In the genomic region with DNA sequence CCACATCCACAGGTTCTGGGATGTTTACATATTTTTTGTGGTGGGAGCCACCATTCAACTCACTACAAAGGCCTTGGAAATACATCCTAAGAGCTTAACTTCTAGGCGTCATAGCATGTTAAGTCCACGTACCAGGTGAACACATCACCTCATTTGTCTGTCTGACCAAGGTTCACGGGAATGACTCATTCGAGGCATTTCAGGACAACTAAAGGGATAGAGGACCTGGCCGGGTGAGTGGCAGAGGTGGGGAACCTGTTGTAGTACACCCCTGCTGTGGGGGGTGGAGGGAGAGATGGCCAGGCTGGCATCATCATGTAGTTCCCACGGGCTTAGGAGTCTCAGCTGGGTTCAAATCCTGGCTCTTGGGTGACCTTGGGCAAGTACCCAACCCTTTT, we compare ENCODE assay signal across 14 cellular contexts. TPM values are rescaled to one million over a fixed set of nuclear protein-coding genes. Genes with fewer than 3 reads are reported as not detected.
A peak's percentile ranks its signal among the peaks of the same experiment; 100 is the strongest.
DNase-seq lines count a peak whose midpoint lies in the region; ATAC-seq and FAIRE-seq lines count a peak whose summit lies in the region.
"Had no signal": no experiment of that assay in that cellular context is flagged by ENCODE, and none has a peak within 500 bp of the region (broad histone marks: within the 10 kb centered on the region; RNA-seq: fewer than 3 reads in every experiment).

No MANE protein-coding gene starts in this region.

- 16 to 67% (median 51%) methylated on average over 6 of the region's 6 CpGs for WGBS in small intestine, 3 donors

- H3K4me1 ChIP-seq in small intestine (ENCODE audit: control insufficient read depth in 2 of 2, insufficient read depth in 1 of 2, low read depth in 1 of 2, low read length in 1 of 2): peaks cover 16 to 24% of the 10 kb centered on the region in 2 donors

- DNase-seq in LoVo (ENCODE audit: low spot score) (peak; percentile 49), kidney tubule cell (ENCODE audit: low spot score) (peak; percentile 66), small intestine (peak; percentile 97), putamen (ENCODE audit: low spot score) (no peak), NCI-H2227 treated with DMSO at 0.1 percent for 48 hours (lab: John Stamatoyannopoulos, UW) (no peak)
- no peak for DNase-seq in activated CD4-positive, alpha-beta T cell treated with anti-CD3 and anti-CD28 coated beads for 36 hours
- DNase-seq: activated CD8-positive, alpha-beta T cell treated with anti-CD3 and anti-CD28 coated beads for 36 hours; activated effector memory CD4-positive, alpha-beta T cell treated with anti-CD3 and anti-CD28 coated beads, Interleukin-2, amount 50 U/mL, for 16 hours; brain microvascular endothelial cell; DND-41 had no signal

- no peak overlapping the region for H3K4me3 Mint-ChIP-seq in activated CD4-positive, alpha-beta T cell treated with anti-CD3 and anti-CD28 coated beads for 36 hours
- H3K4me3 Mint-ChIP-seq: activated CD8-positive, alpha-beta T cell treated with anti-CD3 and anti-CD28 coated beads for 36 hours had no signal

- H3K36me3 Mint-ChIP-seq in activated CD4-positive, alpha-beta T cell treated with anti-CD3 and anti-CD28 coated beads for 36 hours (ENCODE audit: low read depth): peaks cover 4% of the 10 kb centered on the region

- H3K27me3 ChIP-seq in small intestine (ENCODE audit: control insufficient read depth in 2 of 2, insufficient read depth in 2 of 2, low read length in 2 of 2): no peaks in the 10 kb centered on the region
- H3K27me3 ChIP-seq: BLaER1 treated with 17β-estradiol and CSF1 and Interleukin-3, amounts not matched to agents 10 nM and 100 nM; brain microvascular endothelial cell had no signal

- no peak overlapping the region for H3K27ac Mint-ChIP-seq in activated CD4-positive, alpha-beta T cell treated with anti-CD3 and anti-CD28 coated beads for 36 hours
- H3K27ac Mint-ChIP-seq: activated CD8-positive, alpha-beta T cell treated with anti-CD3 and anti-CD28 coated beads for 36 hours had no signal

- H3K36me3 ChIP-seq in small intestine (ENCODE audit: control insufficient read depth in 2 of 2, insufficient read depth in 2 of 2, low read length in 2 of 2): no peaks in the 10 kb centered on the region
- H3K36me3 ChIP-seq: brain microvascular endothelial cell had no signal

- H3K4me1 Mint-ChIP-seq in activated CD4-positive, alpha-beta T cell treated with anti-CD3 and anti-CD28 coated beads for 36 hours: peaks cover 10% of the 10 kb centered on the region

- H3K9me3 ChIP-seq in small intestine (ENCODE audit: control insufficient read depth, low read depth): no peaks in the 10 kb centered on the region
- H3K9me3 ChIP-seq: BLaER1 treated with 17β-estradiol and CSF1 and Interleukin-3, amounts not matched to agents 10 nM and 100 nM had no signal

- H3K4me3 ChIP-seq in small intestine (ENCODE audit: low read depth in 1 of 2, low read length in 2 of 2): no peak overlapping the region
- H3K4me3 ChIP-seq: BLaER1 treated with 17β-estradiol and CSF1 and Interleukin-3, amounts not matched to agents 10 nM and 100 nM had no signal

- H3K9me3 Mint-ChIP-seq in activated CD4-positive, alpha-beta T cell treated with anti-CD3 and anti-CD28 coated beads for 36 hours (ENCODE audit: low read depth): no peaks in the 10 kb centered on the region
- H3K9me3 Mint-ChIP-seq: activated CD8-positive, alpha-beta T cell treated with anti-CD3 and anti-CD28 coated beads for 36 hours had no signal

- intact Hi-C loops in activated CD4-positive, alpha-beta T cell treated with anti-CD3 and anti-CD28 coated beads for 36 hours (cut with DNase I, micrococcal nuclease): no loop called here

- FAIRE-seq in small intestine (lab: Jason Lieb, UNC): no peak
- FAIRE-seq: frontal cortex had no signal

- POLR2A ChIA-PET in activated CD4-positive, alpha-beta T cell treated with anti-CD3 and anti-CD28 coated beads for 36 hours (lab: Charles Lee): no interaction called here

- no peaks in the 10 kb centered on the region for H3K27me3 Mint-ChIP-seq in activated CD4-positive, alpha-beta T cell treated with anti-CD3 and anti-CD28 coated beads for 36 hours
- H3K27me3 Mint-ChIP-seq: activated CD8-positive, alpha-beta T cell treated with anti-CD3 and anti-CD28 coated beads for 36 hours had no signal

- H3K27ac ChIP-seq in angular gyrus (ENCODE audit: low read depth, low read length) (peak overlapping the region; percentile 17), small intestine (ENCODE audit: low read depth in 1 of 2, low read length in 1 of 2) (peak overlapping the region; percentile 85 to 90)
- H3K27ac ChIP-seq: BLaER1 treated with 17β-estradiol and CSF1 and Interleukin-3, amounts not matched to agents 10 nM and 100 nM had no signal

- ATAC-seq in activated CD4-positive, alpha-beta T cell treated with anti-CD3 and anti-CD28 coated beads for 36 hours: no peak
- no peak for ATAC-seq in HG03280 (IDR thresholded peaks at IDR 0.05; ENCODE audit: unreplicated experiment)
- ATAC-seq: activated CD8-positive, alpha-beta T cell treated with anti-CD3 and anti-CD28 coated beads for 36 hours had no signal

- CTCF ChIA-PET in activated CD4-positive, alpha-beta T cell treated with anti-CD3 and anti-CD28 coated beads for 36 hours (lab: Charles Lee): interaction anchor here (0.6 kb wide), 1 partner anchor 932 kb away, joined by 3 read pairs; no protein-coding TSS in a partner anchor

RNA-seq across cellular contexts. Expression of a gene that starts 51.5 kb away (rescaled TPM):
- 1 to 10 TPM; 4.3 to 8.7 (median 8.1) TPM for polyA plus RNA-seq in small intestine
- total RNA-seq in activated CD4-positive, alpha-beta T cell treated with anti-CD3 and anti-CD28 coated beads for 36 hours: 10 to 100 TPM in 1 of 2 experiments, 1 to 10 TPM in 1; 9.8 to 13.3 TPM

RNA-seq across cellular contexts. Expression of a gene that starts 52.8 kb away (rescaled TPM):
- polyA plus RNA-seq in small intestine: 10 to 100 TPM in 1 of 3 donors, 1 to 10 TPM in 1, under 1 TPM in 1; 0.89 to 35.1 (median 7.3) TPM
- total RNA-seq in activated CD4-positive, alpha-beta T cell treated with anti-CD3 and anti-CD28 coated beads for 36 hours: 1 to 10 TPM; 1.6 to 2.5 TPM

Comparison
In these comparisons a context has a peak if more than half of its experiments do, and no peak if none do; other contexts are left out.
1. DNase-seq: peak in LoVo (single experiment), kidney tubule cell (single experiment) and small intestine (single experiment); none in putamen (single experiment), activated CD4-positive, alpha-beta T cell treated with anti-CD3 and anti-CD28 coated beads for 36 hours (single experiment) and NCI-H2227 treated with DMSO at 0.1 percent for 48 hours (single experiment).